33 cellular contexts compared by ENCODE assay signal in genomic region chr3:4768021-4768420, GRCh38.
"Had no signal": no experiment of that assay in that cellular context is flagged by ENCODE, and none has a peak within 500 bp of the region (broad histone marks: within the 10 kb centered on the region; RNA-seq: fewer than 3 reads in every experiment).

No MANE protein-coding gene starts in this region.

- H3K4me3 Mint-ChIP-seq: activated CD8-positive, alpha-beta memory T cell treated with anti-CD3 and anti-CD28 coated beads, Interleukin-2, amount 10 ng/mL, durations not matched to agents 7 days and 5 days; activated naive CD4-positive, alpha-beta T cell treated with anti-CD3 and anti-CD28 coated beads, Interleukin-2, amount 50 U/mL, for 24 hours; brain had no signal

- DNase-seq: activated CD4-positive, alpha-beta T cell treated with anti-CD3 and anti-CD28 coated beads for 1 hour; activated CD4-positive, alpha-beta T cell treated with anti-CD3 and anti-CD28 coated beads for 48 hours; activated CD4-positive, alpha-beta T cell treated with anti-CD3 and anti-CD28 coated beads, Interleukin-2, amount 50 U/mL, for 4 hours; activated CD4-positive, CD25-positive, alpha-beta regulatory T cell; activated CD8-positive, alpha-beta memory T cell treated with anti-CD3 and anti-CD28 coated beads for 24 hours; activated CD8-positive, alpha-beta memory T cell treated with anti-CD3 and anti-CD28 coated beads, Interleukin-2, amount 10 ng/mL, durations not matched to agents 7 days and 5 days; activated CD8-positive, alpha-beta memory T cell treated with anti-CD3 and anti-CD28 coated beads, Interleukin-2, amount 50 U/mL, for 48 hours; activated gamma-delta T cell; activated naive CD4-positive, alpha-beta T cell treated with Interleukin-2 at 50 U/mL for 16 hours; anterior cingulate cortex; caudate nucleus; NCI-H1092 treated with DMSO at 0.1 percent for 48 hours; NCI-H1417; NCI-H146; NCI-H187; NCI-H2029 treated with DMSO at 0.1 percent for 48 hours; NCI-H2107; NCI-H2171; NCI-H2227 treated with DMSO at 0.1 percent for 48 hours; NCI-H446; NCI-H510A treated with DMSO at 0.1 percent for 48 hours; NCI-H69; NCI-H82; OCI-M1; Right ventricle myocardium superior; SW 1271; T-helper 1 cell; T-helper 2 cell; T-helper 9 cell; WERI-Rb-1 had no signal

- H3K4me1 Mint-ChIP-seq: activated naive CD4-positive, alpha-beta T cell treated with anti-CD3 and anti-CD28 coated beads, Interleukin-2, amount 50 U/mL, for 24 hours; brain had no signal

- ATAC-seq: activated CD8-positive, alpha-beta memory T cell treated with anti-CD3 and anti-CD28 coated beads, Interleukin-2, amount 10 ng/mL, durations not matched to agents 7 days and 5 days had no signal

- H3K27me3 Mint-ChIP-seq: activated CD8-positive, alpha-beta memory T cell treated with anti-CD3 and anti-CD28 coated beads, Interleukin-2, amount 10 ng/mL, durations not matched to agents 7 days and 5 days; activated naive CD4-positive, alpha-beta T cell treated with anti-CD3 and anti-CD28 coated beads, Interleukin-2, amount 50 U/mL, for 24 hours had no signal

- H3K9me3 Mint-ChIP-seq: activated naive CD4-positive, alpha-beta T cell treated with anti-CD3 and anti-CD28 coated beads, Interleukin-2, amount 50 U/mL, for 24 hours had no signal

- H3K27ac Mint-ChIP-seq: activated CD8-positive, alpha-beta memory T cell treated with anti-CD3 and anti-CD28 coated beads, Interleukin-2, amount 10 ng/mL, durations not matched to agents 7 days and 5 days; activated naive CD4-positive, alpha-beta T cell treated with anti-CD3 and anti-CD28 coated beads, Interleukin-2, amount 50 U/mL, for 24 hours; activated T-helper 2 cell treated with anti-CD3 and anti-CD28 coated beads, Interferon-gamma antibody, Interleukin-2, Interleukin-4, amounts not matched to agents 10 μg/mL and 5 μg/mL and 100 μg/mL, durations not matched to agents 14 hours and 24 hours and 36 hours; brain had no signal
